Comparison of ENCODE assay signal across 18 cellular contexts in genomic region chr13:93496985-93497673, GRCh38.
DNase-seq lines count a peak whose midpoint lies in the region; ATAC-seq and TF ChIP-seq lines count a peak whose summit lies in the region.
"Had no signal": no experiment of that assay in that cellular context is flagged by ENCODE, and none has a peak within 500 bp of the region (broad histone marks: within the 10 kb centered on the region; RNA-seq: fewer than 3 reads in every experiment).

No MANE protein-coding gene starts in this region.

- H3K4me2 ChIP-seq in smooth muscle cell = peak overlapping the region; percentile 80

- H3K9ac ChIP-seq in smooth muscle cell (ENCODE audit: low read depth) = no peak overlapping the region

- peaks cover 15% of the 10 kb centered on the region for H4K20me1 ChIP-seq in smooth muscle cell (ENCODE audit: low read depth)

- no peak for ATAC-seq in GM18520 (IDR thresholded peaks at IDR 0.05; ENCODE audit: unreplicated experiment)
- ATAC-seq in GM21360 (IDR thresholded peaks at IDR 0.05; ENCODE audit: unreplicated experiment) = no peak
- ATAC-seq: body of pancreas, gastrocnemius medialis had no signal

- H3F3A ChIP-seq in smooth muscle cell (ENCODE audit: low read depth) = no peaks in the 10 kb centered on the region

- TF ChIP-seq CTCF in smooth muscle cell (IDR thresholded peaks at IDR 0.05; ENCODE audit: borderline replicate concordance, insufficient read depth, poor library complexity, severe bottlenecking) = no peak

- H3K79me2 ChIP-seq in smooth muscle cell (ENCODE audit: low read depth) = peaks cover 5% of the 10 kb centered on the region

- no peaks in the 10 kb centered on the region for H3K27me3 ChIP-seq in smooth muscle cell (ENCODE audit: low read depth)
- H3K27me3 ChIP-seq: body of pancreas, gastrocnemius medialis, ovary had no signal

- H3K27ac ChIP-seq in smooth muscle cell (ENCODE audit: low read depth) = peak overlapping the region; percentile 32
- H3K27ac ChIP-seq: 22Rv1, body of pancreas, gastrocnemius medialis, ovary, VCaP had no signal

- 31% methylated on average over 8 of the region's 8 CpGs for WGBS in smooth muscle cell (ENCODE audit: low lambda C conversion rate)

- peaks cover 11% of the 10 kb centered on the region for H3K4me1 ChIP-seq in smooth muscle cell (ENCODE audit: low read depth)
- H3K4me1 ChIP-seq: body of pancreas, gastrocnemius medialis had no signal

- no peak overlapping the region for H2AFZ ChIP-seq in smooth muscle cell (ENCODE audit: low read depth)

- DNase-seq in NCI-H2081 (lab: John Stamatoyannopoulos, UW) (peak; percentile 29 to 51), NCI-H2081 treated with DMSO at 0.1 percent for 48 hours (lab: John Stamatoyannopoulos, UW) (no peak), NCI-H2227 (lab: John Stamatoyannopoulos, UW; ENCODE audit: unreplicated experiment) (peak; percentile 90), astrocyte of the hippocampus (ENCODE audit: low read depth, low spot score) (peak; percentile 7), smooth muscle cell (lab: John Stamatoyannopoulos, UW; ENCODE audit: unreplicated experiment) (no peak), GM03348 (ENCODE audit: low spot score) (no peak)
- DNase-seq: body of pancreas; CD4-positive, alpha-beta T cell; effector CD8-positive, alpha-beta T cell; gastrocnemius medialis; midbrain; ovary; stimulated activated CD4-positive, alpha-beta T cell treated with anti-CD3 and anti-CD28 coated beads, Interleukin-12 subunit alpha, Interleukin-12 subunit beta, amount 100 ng/mL, for 4 hours; substantia nigra had no signal

- H3K4me3 ChIP-seq in smooth muscle cell = peak overlapping the region; percentile 29
- H3K4me3 ChIP-seq: body of pancreas, gastrocnemius medialis, ovary had no signal

- H3K9me3 ChIP-seq in smooth muscle cell (replicated peaks; ENCODE audit: low read depth) = no peaks in the 10 kb centered on the region
- H3K9me3 ChIP-seq: body of pancreas, gastrocnemius medialis, ovary had no signal

- no peaks in the 10 kb centered on the region for H3K36me3 ChIP-seq in smooth muscle cell (ENCODE audit: low read depth)
- H3K36me3 ChIP-seq: gastrocnemius medialis, ovary had no signal

Comparison
In these comparisons a context has a peak if more than half of its experiments do, and no peak if none do; other contexts are left out.
1. DNase-seq: peak in NCI-H2081 (2 of 2), NCI-H2227 (single experiment) and astrocyte of the hippocampus (single experiment); none in NCI-H2081 treated with DMSO at 0.1 percent for 48 hours (single experiment), smooth muscle cell (single experiment) and GM03348 (single experiment).